In genomic region chr5:158074992-158075769, GRCh38 we compare ENCODE assay signal across 8 cellular contexts.
A peak's percentile ranks its signal among the peaks of the same experiment; 100 is the strongest.
DNase-seq lines count a peak whose midpoint lies in the region; ATAC-seq and TF ChIP-seq lines count a peak whose summit lies in the region.

No MANE protein-coding gene starts in this region.

- DNase-seq in NCI-H2029 (lab: John Stamatoyannopoulos, UW) (peak; percentile 32), WERI-Rb-1 (peak; percentile 52), chondrocyte (ENCODE audit: low spot score) (no peak), left colon (peak; percentile 26 to 51)
- DNase-seq in stimulated activated CD4-positive, alpha-beta T cell treated with anti-CD3 and anti-CD28 coated beads, Interleukin-2, amount 100 ng/mL, for 48 hours: peak; percentile 40 to 44

- H3K4me1 ChIP-seq in DOHH2 (ENCODE audit: control insufficient read depth, low read length): peaks cover 26% of the 10 kb centered on the region
- H3K4me1 ChIP-seq in HEK293 (ENCODE audit: control insufficient read depth, insufficient read depth, low read length): no peaks in the 10 kb centered on the region

- H3K9me3 ChIP-seq in DOHH2 (ENCODE audit: control insufficient read depth, insufficient read depth, low read length) (no peaks in the 10 kb centered on the region), HEK293 (ENCODE audit: control insufficient read depth, insufficient read depth, low read depth, low read length) (no peaks in the 10 kb centered on the region), WERI-Rb-1 (ENCODE audit: severe bottlenecking) (no peaks in the 10 kb centered on the region)

- peaks cover 19% of the 10 kb centered on the region for H3K4me1 Mint-ChIP-seq in chondrocyte (ENCODE audit: low read depth)

- no peaks in the 10 kb centered on the region for H3K79me2 ChIP-seq in DOHH2 (ENCODE audit: control insufficient read depth, low read length)

- no peaks in the 10 kb centered on the region for H3K9me3 Mint-ChIP-seq in chondrocyte (ENCODE audit: low read depth)

- H3K27me3 ChIP-seq in DOHH2 (ENCODE audit: control insufficient read depth, low read length) (no peaks in the 10 kb centered on the region), WERI-Rb-1 (ENCODE audit: insufficient read depth, low read depth, severe bottlenecking) (no peaks in the 10 kb centered on the region)

- H3K36me3 ChIP-seq in DOHH2 (ENCODE audit: control insufficient read depth, low read length) (no peaks in the 10 kb centered on the region), HEK293 (ENCODE audit: control insufficient read depth in 2 of 2, insufficient read depth in 1 of 2, low read length in 2 of 2) (no peaks in the 10 kb centered on the region), WERI-Rb-1 (no peaks in the 10 kb centered on the region)

- ATAC-seq in left colon (peak; percentile 78), HG03432 (IDR thresholded peaks at IDR 0.05; ENCODE audit: unreplicated experiment) (no peak)

- no peak overlapping the region for H3K4me2 ChIP-seq in DOHH2 (ENCODE audit: low read length)

- no peaks in the 10 kb centered on the region for H4K20me1 ChIP-seq in DOHH2 (ENCODE audit: control insufficient read depth, insufficient read depth, low read depth, low read length)

- intact Hi-C loops in left colon (cut with DNase I, micrococcal nuclease): loop anchor here in 1 of 2 donors (10.0 kb wide), 1 partner anchor 1030 kb away; no protein-coding TSS in a partner anchor

- POLR2A ChIA-PET in HEK293 (lab: Yijun Ruan, JAX): interaction anchor here (0.5 to 1.1 kb wide), 2 partner anchors 171 to 1032 kb away, joined by 4 to 5 read pairs; no protein-coding TSS in a partner anchor

- no peaks in the 10 kb centered on the region for H3K9me2 ChIP-seq in DOHH2 (replicated peaks; ENCODE audit: control insufficient read depth, low read length)

- H3K4me3 ChIP-seq in DOHH2 (ENCODE audit: low read length) (no peak overlapping the region), HEK293 (ENCODE audit: low read depth, low read length) (no peak overlapping the region), WERI-Rb-1 (ENCODE audit: low read depth, low read length) (peak overlapping the region; percentile 66)

- H3K27me3 Mint-ChIP-seq in chondrocyte (ENCODE audit: low read depth): no peaks in the 10 kb centered on the region

- H3K27ac Mint-ChIP-seq in chondrocyte (ENCODE audit: unreplicated experiment): peak overlapping the region; percentile 88

- CTCF ChIA-PET in HEK293 (lab: Yijun Ruan, JAX): interaction anchor here (0.6 to 5.5 kb wide), 65 partner anchors 9 to 1060 kb away, joined by 3 to 92 read pairs (median 4); no protein-coding TSS in a partner anchor

- H3K36me3 Mint-ChIP-seq in chondrocyte (ENCODE audit: low read depth): no peaks in the 10 kb centered on the region

- H3K4me3 Mint-ChIP-seq in chondrocyte (ENCODE audit: unreplicated experiment): peak overlapping the region; percentile 14

- H3K27ac ChIP-seq in DOHH2 (ENCODE audit: low read depth, low read length) (no peak overlapping the region), HEK293 (ENCODE audit: extremely low read depth, low read depth, low read length) (no peak overlapping the region), WERI-Rb-1 (peak overlapping the region; percentile 32)

- TF ChIP-seq CTCF in DOHH2 (IDR thresholded peaks at IDR 0.05; ENCODE audit: low read depth, low read length, poor library complexity, severe bottlenecking) (peak; percentile 88), HEK293 (tag by site-specific recombination; IDR thresholded peaks at IDR 0.05) (peak; percentile 57), WERI-Rb-1 (IDR thresholded peaks at IDR 0.05; ENCODE audit: low read depth, low read length) (peak; percentile 82), chondrocyte (IDR thresholded peaks at IDR 0.05) (peak; percentile 96)

- H3F3A ChIP-seq in DOHH2 (ENCODE audit: control insufficient read depth, insufficient read depth): no peaks in the 10 kb centered on the region

TF ChIP-seq in HEK293, 187 proteins besides CTCF, POLR2A, EP300 and RAD21:
- no peak for TF ChIP-seq ZNF10 (tag by site-specific recombination; IDR thresholded peaks at IDR 0.05)
- no peak for TF ChIP-seq ZNF354C (tag by site-specific recombination; IDR thresholded peaks at IDR 0.05; ENCODE audit: borderline replicate concordance, low read depth)
- TF ChIP-seq PRDM4 (tag by site-specific recombination; IDR thresholded peaks at IDR 0.05): no peak
- 0 out of 2 replicates have a peak, but pooled peaks have one; percentile 44 for TF ChIP-seq ZNF660 (tag by site-specific recombination; IDR thresholded peaks at IDR 0.05)
- TF ChIP-seq GFI1B (tag by site-specific recombination; IDR thresholded peaks at IDR 0.05): no peak
- peak; percentile 35; the same call in 1 of the 2 replicates for TF ChIP-seq ZBTB44 (tag by site-specific recombination; IDR thresholded peaks at IDR 0.05)
- TF ChIP-seq ZNF510 (tag by site-specific recombination; IDR thresholded peaks at IDR 0.05; ENCODE audit: insufficient replicate concordance): peak; percentile 53
- TF ChIP-seq ZNF654 (tag by site-specific recombination; IDR thresholded peaks at IDR 0.05; ENCODE audit: low read depth): peak; percentile 78
- no peak for TF ChIP-seq ZNF585B (tag by site-specific recombination; IDR thresholded peaks at IDR 0.05)
- TF ChIP-seq ATF2 (tag by site-specific recombination; IDR thresholded peaks at IDR 0.05; ENCODE audit: low read depth): no peak
- TF ChIP-seq TCF7L2 (IDR thresholded peaks at IDR 0.05; ENCODE audit: borderline replicate concordance, low read depth, low read length): no peak
- TF ChIP-seq ZNF391 (tag by site-specific recombination; IDR thresholded peaks at IDR 0.05; ENCODE audit: borderline replicate concordance, low read depth): no peak
- TF ChIP-seq ZNF394 (tag by site-specific recombination; IDR thresholded peaks at IDR 0.05; ENCODE audit: borderline replicate concordance): 0 out of 2 replicates have a peak, but pooled peaks have one; percentile 10
- no peak for TF ChIP-seq ZNF341 (tag by site-specific recombination; IDR thresholded peaks at IDR 0.05; ENCODE audit: low read depth)
- TF ChIP-seq ZNF404 (tag by site-specific recombination; IDR thresholded peaks at IDR 0.05): no peak
- no peak for TF ChIP-seq ZBTB21 (tag by site-specific recombination; IDR thresholded peaks at IDR 0.05)
- no peak for TF ChIP-seq ZNF549 (tag by site-specific recombination; IDR thresholded peaks at IDR 0.05)
- no peak for TF ChIP-seq ZNF266 (tag by site-specific recombination; IDR thresholded peaks at IDR 0.05; ENCODE audit: low read depth)
- no peak for TF ChIP-seq YY1 (tag by site-specific recombination; IDR thresholded peaks at IDR 0.05)
- no peak for TF ChIP-seq ZNF433 (tag by site-specific recombination; IDR thresholded peaks at IDR 0.05; ENCODE audit: low read depth)
TF ChIP-seq in HEK293: peak in this region for 5.
